ENCODE assay signal across 25 cellular contexts in the genomic region with DNA sequence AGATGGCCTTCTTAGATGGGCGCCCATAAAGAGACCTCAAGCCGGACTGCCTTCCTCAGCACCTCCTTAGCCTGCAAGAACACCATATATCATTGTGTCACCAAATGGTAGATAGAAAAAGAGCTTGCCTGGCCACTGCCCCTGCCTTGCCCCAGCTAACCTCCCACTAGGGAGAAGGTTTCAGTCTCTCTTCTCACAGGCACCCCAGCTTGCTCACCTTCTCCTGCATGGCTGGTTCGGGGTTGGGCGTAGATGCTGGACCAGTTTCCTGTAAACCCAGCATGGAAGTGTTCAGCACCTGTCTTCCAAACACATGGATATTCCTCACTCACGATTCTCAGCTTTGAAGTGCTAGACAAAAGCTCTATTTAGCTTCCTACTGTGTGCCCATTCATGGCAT. TPM values are rescaled to one million over a fixed set of nuclear protein-coding genes. Genes with fewer than 3 reads are reported as not detected.
"Had no signal": no experiment of that assay in that cellular context is flagged by ENCODE, and none has a peak within 500 bp of the region (broad histone marks: within the 10 kb centered on the region; RNA-seq: fewer than 3 reads in every experiment).

No MANE protein-coding gene starts in this region.

- H3K4me1 ChIP-seq: colonic mucosa, gastrocnemius medialis, heart right ventricle, left lung had no signal

- H3K27me3 Mint-ChIP-seq: dendritic cell treated with granulocyte-macrophage colony-stimulating factor and Interleukin-4, amounts not matched to agents 40 ng/mL and 50 ng/mL, for 4 days; memory B cell had no signal

- H3K4me3 ChIP-seq: colonic mucosa, esophagus squamous epithelium, gastrocnemius medialis, heart right ventricle, left lung, lung had no signal

- H3K4me3 Mint-ChIP-seq: dendritic cell treated with granulocyte-macrophage colony-stimulating factor and Interleukin-4, amounts not matched to agents 40 ng/mL and 50 ng/mL, for 4 days; memory B cell had no signal

- DNase-seq: colonic mucosa; cortex of kidney; effector CD8-positive, alpha-beta T cell; esophagus squamous epithelium; foreskin fibroblast; foreskin melanocyte; gastrocnemius medialis; glutamatergic neuron; heart right ventricle; hippocampal formation; left cardiac atrium; left lung; left ventricle myocardium superior; mammary epithelial cell; mesendoderm; midbrain had no signal

- H3K9me3 Mint-ChIP-seq: dendritic cell treated with granulocyte-macrophage colony-stimulating factor and Interleukin-4, amounts not matched to agents 40 ng/mL and 50 ng/mL, for 4 days; memory B cell had no signal

- H3K36me3 ChIP-seq: colonic mucosa had no signal

- H3K27me3 ChIP-seq: colonic mucosa, esophagus squamous epithelium, gastrocnemius medialis, heart right ventricle, left lung had no signal

- H3K27ac Mint-ChIP-seq: dendritic cell treated with granulocyte-macrophage colony-stimulating factor and Interleukin-4, amounts not matched to agents 40 ng/mL and 50 ng/mL, for 4 days; memory B cell had no signal

- H3K27ac ChIP-seq: colonic mucosa, esophagus squamous epithelium, gastrocnemius medialis, heart right ventricle, left lung had no signal

- H3K9me3 ChIP-seq: colonic mucosa, esophagus squamous epithelium, gastrocnemius medialis, heart right ventricle, left lung had no signal

- H3K4me1 Mint-ChIP-seq: memory B cell had no signal

- ATAC-seq: gastrocnemius medialis, heart right ventricle, left cardiac atrium, left lung, left ventricle myocardium superior had no signal

RNA-seq across cellular contexts. Expression of a gene that starts 3.3 kb away (rescaled TPM):
- total RNA-seq: dermis microvascular lymphatic vessel endothelial cell, endothelial cell of umbilical vein, epithelial cell of proximal tubule, left ventricle myocardium superior, lung had no signal

RNA-seq across cellular contexts. Expression of a gene that starts 13.2 kb away (rescaled TPM):
- total RNA-seq: epithelial cell of proximal tubule, glomerular endothelial cell, kidney epithelial cell, left ventricle myocardium superior, mononuclear cell had no signal
